In the genomic region with DNA sequence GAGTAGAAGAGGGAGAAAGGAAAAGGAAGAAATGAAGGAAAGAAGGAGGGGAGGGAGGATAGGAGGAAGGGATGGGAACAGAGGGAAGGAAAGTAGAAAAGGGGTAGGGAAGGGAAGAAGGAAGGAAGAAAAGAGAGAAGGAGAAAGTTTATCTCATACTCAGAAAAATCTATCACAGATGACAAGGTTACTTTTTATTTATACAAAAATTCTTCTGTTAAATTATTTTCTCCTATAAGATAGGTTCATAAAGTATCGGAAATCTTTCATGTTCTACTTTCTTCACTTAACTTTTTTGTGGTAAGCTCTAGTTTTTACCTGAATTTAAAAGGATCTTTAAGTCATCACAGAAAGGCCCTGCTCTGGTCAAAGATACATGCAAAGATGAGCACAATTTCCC, we compare ENCODE assay signal across 38 cellular contexts. TPM values are rescaled to one million over a fixed set of nuclear protein-coding genes. Genes with fewer than 3 reads are reported as not detected.
"Had no signal": no experiment of that assay in that cellular context is flagged by ENCODE, and none has a peak within 500 bp of the region (broad histone marks: within the 10 kb centered on the region; RNA-seq: fewer than 3 reads in every experiment).

No MANE protein-coding gene starts in this region.

- H3K4me1 Mint-ChIP-seq: activated B cell treated with CpG ODN at 0.5 μM for 24 hours; activated CD4-positive, alpha-beta memory T cell treated with anti-CD3 and anti-CD28 coated beads, Interleukin-2, amount 10 ng/mL, durations not matched to agents 7 days and 5 days; activated CD4-positive, alpha-beta T cell treated with anti-CD3 and anti-CD28 coated beads, Interleukin-2, amount 10 ng/mL, durations not matched to agents 24 days and 14 days; activated CD8-positive, alpha-beta memory T cell treated with anti-CD3 and anti-CD28 coated beads, Interleukin-2, amount 10 ng/mL, durations not matched to agents 7 days and 5 days; activated naive CD4-positive, alpha-beta T cell treated with anti-CD3 and anti-CD28 coated beads, Interleukin-2, amount 10 ng/mL, durations not matched to agents 7 days and 5 days; activated naive CD4-positive, alpha-beta T cell treated with anti-CD3 and anti-CD28 coated beads, Interleukin-2, amount 50 U/mL, for 24 hours; activated naive CD8-positive, alpha-beta T cell treated with anti-CD3 and anti-CD28 coated beads, Interleukin-2, amount 10 ng/mL, durations not matched to agents 7 days and 5 days; activated naive CD8-positive, alpha-beta T cell treated with anti-CD3 and anti-CD28 coated beads, Interleukin-2, amount 50 U/mL, for 24 hours; brain; central memory CD8-positive, alpha-beta T cell had no signal

- DNase-seq: activated B cell treated with CpG ODN at 0.5 μM for 24 hours; activated CD4-positive, alpha-beta memory T cell treated with anti-CD3 and anti-CD28 coated beads, Interleukin-2, amount 10 ng/mL, durations not matched to agents 7 days and 5 days; activated CD4-positive, alpha-beta T cell treated with anti-CD3 and anti-CD28 coated beads for 4 hours; activated CD4-positive, alpha-beta T cell treated with anti-CD3 and anti-CD28 coated beads, Interleukin-2, amount 10 ng/mL, durations not matched to agents 24 days and 14 days; activated CD4-positive, alpha-beta T cell treated with anti-CD3 and anti-CD28 coated beads, Interleukin-2, amount 50 U/mL, for 1 hour; activated CD4-positive, alpha-beta T cell treated with anti-CD3 and anti-CD28 coated beads, Interleukin-2, amount 50 U/mL, for 4 hours; activated CD4-positive, CD25-positive, alpha-beta regulatory T cell treated with anti-CD3 and anti-CD28 coated beads, Interleukin-2, amount 50 U/mL, for 72 hours; activated CD8-positive, alpha-beta memory T cell treated with anti-CD3 and anti-CD28 coated beads for 24 hours; activated CD8-positive, alpha-beta memory T cell treated with anti-CD3 and anti-CD28 coated beads, Interleukin-2, amount 10 ng/mL, durations not matched to agents 7 days and 5 days; activated CD8-positive, alpha-beta memory T cell treated with anti-CD3 and anti-CD28 coated beads, Interleukin-2, amount 50 U/mL, for 48 hours; activated CD8-positive, alpha-beta T cell treated with anti-CD3 and anti-CD28 coated beads, Interleukin-2, amount 10 ng/mL, durations not matched to agents 7 days and 5 days; activated effector memory CD4-positive, alpha-beta T cell treated with Interleukin-2 at 50 U/mL for 16 hours; activated gamma-delta T cell; activated naive CD4-positive, alpha-beta T cell treated with anti-CD3 and anti-CD28 coated beads, Interleukin-2, amount 10 ng/mL, durations not matched to agents 7 days and 5 days; activated naive CD4-positive, alpha-beta T cell treated with Interleukin-2 at 50 U/mL for 16 hours; activated naive CD8-positive, alpha-beta T cell treated with anti-CD3 and anti-CD28 coated beads, Interleukin-2, amount 10 ng/mL, durations not matched to agents 7 days and 5 days; activated naive CD8-positive, alpha-beta T cell treated with anti-CD3 and anti-CD28 coated beads, Interleukin-2, amount 50 U/mL, for 24 hours; activated T-cell treated with anti-CD3 and anti-CD28 coated beads, Interleukin-2, amount 50 U/mL, for 24 hours; activated T-cell treated with anti-CD3 and anti-CD28 coated beads, Interleukin-2, amount 50 U/mL, for 48 hours; amygdala; anterior cingulate cortex; caudate nucleus; cerebellar nuclear complex; T-helper 2 cell; T-helper 9 cell had no signal

- H3K27ac Mint-ChIP-seq: activated B cell treated with CpG ODN at 0.5 μM for 24 hours; activated CD4-positive, alpha-beta memory T cell treated with anti-CD3 and anti-CD28 coated beads, Interleukin-2, amount 10 ng/mL, durations not matched to agents 7 days and 5 days; activated CD4-positive, alpha-beta T cell treated with anti-CD3 and anti-CD28 coated beads, Interleukin-2, amount 10 ng/mL, durations not matched to agents 24 days and 14 days; activated CD8-positive, alpha-beta memory T cell treated with anti-CD3 and anti-CD28 coated beads, Interleukin-2, amount 10 ng/mL, durations not matched to agents 7 days and 5 days; activated CD8-positive, alpha-beta T cell treated with anti-CD3 and anti-CD28 coated beads, Interleukin-2, amount 10 ng/mL, durations not matched to agents 7 days and 5 days; activated naive CD4-positive, alpha-beta T cell treated with anti-CD3 and anti-CD28 coated beads, Interleukin-2, amount 10 ng/mL, durations not matched to agents 7 days and 5 days; activated naive CD4-positive, alpha-beta T cell treated with anti-CD3 and anti-CD28 coated beads, Interleukin-2, amount 50 U/mL, for 24 hours; activated naive CD8-positive, alpha-beta T cell; activated naive CD8-positive, alpha-beta T cell treated with anti-CD3 and anti-CD28 coated beads, Interleukin-2, amount 10 ng/mL, durations not matched to agents 7 days and 5 days; activated naive CD8-positive, alpha-beta T cell treated with anti-CD3 and anti-CD28 coated beads, Interleukin-2, amount 50 U/mL, for 24 hours; activated T-cell treated with anti-CD3 and anti-CD28 coated beads, Interleukin-2, amount 50 U/mL, for 24 hours; activated T-helper 2 cell treated with anti-CD3 and anti-CD28 coated beads, Interferon-gamma antibody, Interleukin-2, Interleukin-4, amounts not matched to agents 10 μg/mL and 5 μg/mL and 100 μg/mL, durations not matched to agents 14 hours and 24 hours and 36 hours; brain; T-helper 1 cell treated with Interleukin-12 subunit alpha and Interleukin-12 subunit beta and Interleukin-4 antibody, amounts not matched to agents 30 μg/mL and 1 μg/mL, for 36 hours; T-helper 2 cell treated with Interferon-gamma antibody and Interleukin-4, amounts not matched to agents 5 μg/mL and 100 μg/mL, for 36 hours had no signal

- H3K27ac ChIP-seq: ascending aorta, cardiac muscle cell, VCaP had no signal

- H3K27me3 ChIP-seq: ascending aorta, cardiac muscle cell had no signal

- ATAC-seq: activated CD8-positive, alpha-beta memory T cell treated with anti-CD3 and anti-CD28 coated beads, Interleukin-2, amount 10 ng/mL, durations not matched to agents 7 days and 5 days; activated CD8-positive, alpha-beta T cell treated with anti-CD3 and anti-CD28 coated beads, Interleukin-2, amount 10 ng/mL, durations not matched to agents 7 days and 5 days; activated naive CD8-positive, alpha-beta T cell treated with anti-CD3 and anti-CD28 coated beads, Interleukin-2, amount 50 U/mL, for 24 hours had no signal

- FAIRE-seq: bronchial epithelial cell, TTC549 had no signal

- H3K36me3 ChIP-seq: ascending aorta, cardiac muscle cell had no signal

- H3K27me3 Mint-ChIP-seq: activated B cell treated with CpG ODN at 0.5 μM for 24 hours; activated CD4-positive, alpha-beta memory T cell treated with anti-CD3 and anti-CD28 coated beads, Interleukin-2, amount 10 ng/mL, durations not matched to agents 7 days and 5 days; activated CD4-positive, alpha-beta T cell treated with anti-CD3 and anti-CD28 coated beads, Interleukin-2, amount 10 ng/mL, durations not matched to agents 24 days and 14 days; activated CD8-positive, alpha-beta memory T cell treated with anti-CD3 and anti-CD28 coated beads, Interleukin-2, amount 10 ng/mL, durations not matched to agents 7 days and 5 days; activated naive CD4-positive, alpha-beta T cell treated with anti-CD3 and anti-CD28 coated beads, Interleukin-2, amount 10 ng/mL, durations not matched to agents 7 days and 5 days; activated naive CD4-positive, alpha-beta T cell treated with anti-CD3 and anti-CD28 coated beads, Interleukin-2, amount 50 U/mL, for 24 hours; activated naive CD8-positive, alpha-beta T cell; activated naive CD8-positive, alpha-beta T cell treated with anti-CD3 and anti-CD28 coated beads, Interleukin-2, amount 10 ng/mL, durations not matched to agents 7 days and 5 days; activated naive CD8-positive, alpha-beta T cell treated with anti-CD3 and anti-CD28 coated beads, Interleukin-2, amount 50 U/mL, for 24 hours; activated T-cell treated with anti-CD3 and anti-CD28 coated beads, Interleukin-2, amount 50 U/mL, for 24 hours; brain; central memory CD8-positive, alpha-beta T cell had no signal

- H3K9me3 ChIP-seq: ascending aorta had no signal

- H3K4me3 ChIP-seq: ascending aorta, cardiac muscle cell had no signal

- H3K4me1 ChIP-seq: ascending aorta had no signal

- H3K9me3 Mint-ChIP-seq: activated CD4-positive, alpha-beta T cell treated with anti-CD3 and anti-CD28 coated beads, Interleukin-2, amount 10 ng/mL, durations not matched to agents 24 days and 14 days; activated naive CD4-positive, alpha-beta T cell treated with anti-CD3 and anti-CD28 coated beads, Interleukin-2, amount 10 ng/mL, durations not matched to agents 7 days and 5 days; activated naive CD8-positive, alpha-beta T cell treated with anti-CD3 and anti-CD28 coated beads, Interleukin-2, amount 10 ng/mL, durations not matched to agents 7 days and 5 days; brain; T-helper 1 cell treated with Interleukin-12 subunit alpha and Interleukin-12 subunit beta and Interleukin-4 antibody, amounts not matched to agents 30 μg/mL and 1 μg/mL, for 36 hours had no signal

- H3K36me3 Mint-ChIP-seq: activated CD8-positive, alpha-beta memory T cell treated with anti-CD3 and anti-CD28 coated beads, Interleukin-2, amount 10 ng/mL, durations not matched to agents 7 days and 5 days; activated naive CD4-positive, alpha-beta T cell treated with anti-CD3 and anti-CD28 coated beads, Interleukin-2, amount 10 ng/mL, durations not matched to agents 7 days and 5 days; activated naive CD4-positive, alpha-beta T cell treated with anti-CD3 and anti-CD28 coated beads, Interleukin-2, amount 50 U/mL, for 24 hours; activated naive CD8-positive, alpha-beta T cell; activated naive CD8-positive, alpha-beta T cell treated with anti-CD3 and anti-CD28 coated beads, Interleukin-2, amount 10 ng/mL, durations not matched to agents 7 days and 5 days; brain had no signal

- H3K4me3 Mint-ChIP-seq: activated B cell treated with CpG ODN at 0.5 μM for 24 hours; activated CD4-positive, alpha-beta memory T cell treated with anti-CD3 and anti-CD28 coated beads, Interleukin-2, amount 10 ng/mL, durations not matched to agents 7 days and 5 days; activated CD4-positive, alpha-beta T cell treated with anti-CD3 and anti-CD28 coated beads, Interleukin-2, amount 10 ng/mL, durations not matched to agents 24 days and 14 days; activated CD8-positive, alpha-beta memory T cell treated with anti-CD3 and anti-CD28 coated beads, Interleukin-2, amount 10 ng/mL, durations not matched to agents 7 days and 5 days; activated CD8-positive, alpha-beta T cell treated with anti-CD3 and anti-CD28 coated beads, Interleukin-2, amount 10 ng/mL, durations not matched to agents 7 days and 5 days; activated naive CD4-positive, alpha-beta T cell treated with anti-CD3 and anti-CD28 coated beads, Interleukin-2, amount 10 ng/mL, durations not matched to agents 7 days and 5 days; activated naive CD4-positive, alpha-beta T cell treated with anti-CD3 and anti-CD28 coated beads, Interleukin-2, amount 50 U/mL, for 24 hours; activated naive CD8-positive, alpha-beta T cell; activated naive CD8-positive, alpha-beta T cell treated with anti-CD3 and anti-CD28 coated beads, Interleukin-2, amount 10 ng/mL, durations not matched to agents 7 days and 5 days; activated naive CD8-positive, alpha-beta T cell treated with anti-CD3 and anti-CD28 coated beads, Interleukin-2, amount 50 U/mL, for 24 hours; activated T-cell treated with anti-CD3 and anti-CD28 coated beads, Interleukin-2, amount 50 U/mL, for 24 hours; brain; central memory CD8-positive, alpha-beta T cell; T-helper 1 cell treated with Interleukin-12 subunit alpha and Interleukin-12 subunit beta and Interleukin-4 antibody, amounts not matched to agents 30 μg/mL and 1 μg/mL, for 36 hours; T-helper 2 cell treated with Interferon-gamma antibody and Interleukin-4, amounts not matched to agents 5 μg/mL and 100 μg/mL, for 36 hours had no signal

RNA-seq across cellular contexts. Expression of a gene that starts 38.1 kb away (rescaled TPM):
- total RNA-seq: activated B cell treated with CpG ODN at 0.5 μM for 24 hours; activated CD4-positive, alpha-beta memory T cell treated with anti-CD3 and anti-CD28 coated beads, Interleukin-2, amount 10 ng/mL, durations not matched to agents 7 days and 5 days; activated CD4-positive, alpha-beta T cell treated with anti-CD3 and anti-CD28 coated beads, Interleukin-2, amount 10 ng/mL, durations not matched to agents 24 days and 14 days; activated CD8-positive, alpha-beta memory T cell treated with anti-CD3 and anti-CD28 coated beads, Interleukin-2, amount 10 ng/mL, durations not matched to agents 7 days and 5 days; activated CD8-positive, alpha-beta T cell treated with anti-CD3 and anti-CD28 coated beads, Interleukin-2, amount 10 ng/mL, durations not matched to agents 7 days and 5 days; activated naive CD8-positive, alpha-beta T cell treated with anti-CD3 and anti-CD28 coated beads, Interleukin-2, amount 10 ng/mL, durations not matched to agents 7 days and 5 days; activated T-helper 2 cell treated with anti-CD3 and anti-CD28 coated beads, Interferon-gamma antibody, Interleukin-2, Interleukin-4, amounts not matched to agents 10 μg/mL and 5 μg/mL and 100 μg/mL, durations not matched to agents 14 hours and 24 hours and 36 hours; ascending aorta; bronchial epithelial cell; cardiac muscle cell; chondrocyte had no signal
- polyA plus RNA-seq: cardiac muscle cell had no signal
